In genomic region chr10:43734716-43735115, GRCh38 we compare ENCODE assay signal across 23 cellular contexts.
DNase-seq lines count a peak whose midpoint lies in the region; ATAC-seq, FAIRE-seq and TF ChIP-seq lines count a peak whose summit lies in the region.
"Had no signal": no experiment of that assay in that cellular context is flagged by ENCODE, and none has a peak within 500 bp of the region (broad histone marks: within the 10 kb centered on the region; RNA-seq: fewer than 3 reads in every experiment).

No MANE protein-coding gene starts in this region.

- no peak for TF ChIP-seq EP300 in upper lobe of left lung (IDR thresholded peaks at IDR 0.05)

- peaks cover 21% of the 10 kb centered on the region for H3K4me1 Mint-ChIP-seq in astrocyte (ENCODE audit: low read depth, unreplicated experiment)
- H3K4me1 Mint-ChIP-seq: B cell, IgD-negative memory B cell had no signal

- H3K9me3 Mint-ChIP-seq in astrocyte (ENCODE audit: unreplicated experiment), result peaks cover under 1% of the 10 kb centered on the region

- DNase-seq in AG04449 (ENCODE audit: low read depth, low spot score) (peak; percentile 10), GM23248 (peak; percentile 14), astrocyte (ENCODE audit: low read depth) (peak; percentile 15), smooth muscle cell (lab: John Stamatoyannopoulos, UW; ENCODE audit: unreplicated experiment) (no peak), upper lobe of left lung (no peak)
- DNase-seq in stimulated activated CD4-positive, alpha-beta T cell treated with anti-CD3 and anti-CD28 coated beads, Interleukin-15, amount 100 ng/mL, for 24 hours, result no peak
- DNase-seq: Calu3; CD8-positive, alpha-beta T cell; DMS79 treated with DMSO at 0.1 percent for 48 hours; EL; HCEC 1CT; KBM-7 had no signal

- FAIRE-seq in astrocyte (lab: Jason Lieb, UNC), result no peak
- FAIRE-seq: A549, GM12891, GM19239, H54 had no signal

- H3K9ac ChIP-seq in GM23248 (no peak overlapping the region), astrocyte (ENCODE audit: low read length) (no peak overlapping the region), smooth muscle cell (ENCODE audit: low read depth) (no peak overlapping the region)
- H3K9ac ChIP-seq: BLaER1 treated with 17β-estradiol and CSF1 and Interleukin-3, amounts not matched to agents 10 nM and 100 nM had no signal

- no peaks in the 10 kb centered on the region for H3K36me3 ChIP-seq in GM23248 (ENCODE audit: low read depth)
- no peaks in the 10 kb centered on the region for H3K36me3 ChIP-seq in astrocyte (ENCODE audit: insufficient read depth, low read length)
- H3K36me3 ChIP-seq in smooth muscle cell (ENCODE audit: low read depth), result no peaks in the 10 kb centered on the region
- H3K36me3 ChIP-seq in upper lobe of left lung, result no peaks in the 10 kb centered on the region

- no peak overlapping the region for H3K27ac ChIP-seq in GM23248
- H3K27ac ChIP-seq in astrocyte (ENCODE audit: low read depth, low read length), result no peak overlapping the region
- H3K27ac ChIP-seq in smooth muscle cell (ENCODE audit: low read depth), result peak overlapping the region; percentile 15
- H3K27ac ChIP-seq in upper lobe of left lung, result no peak overlapping the region
- H3K27ac ChIP-seq: 22Rv1; A549; BLaER1 treated with 17β-estradiol and CSF1 and Interleukin-3, amounts not matched to agents 10 nM and 100 nM; HL-60 had no signal

- ATAC-seq in upper lobe of left lung (ENCODE audit: low FRiP score in 2 of 2) (no peak), HG02588 (IDR thresholded peaks at IDR 0.05; ENCODE audit: unreplicated experiment) (no peak)
- ATAC-seq: A549; CD8-positive, alpha-beta T cell; GM23338 had no signal

- no peaks in the 10 kb centered on the region for H4K20me1 ChIP-seq in GM23248 (ENCODE audit: insufficient read depth)
- no peaks in the 10 kb centered on the region for H4K20me1 ChIP-seq in astrocyte (ENCODE audit: insufficient read depth, low read length)
- H4K20me1 ChIP-seq in smooth muscle cell (ENCODE audit: low read depth), result no peaks in the 10 kb centered on the region
- H4K20me1 ChIP-seq: BLaER1 treated with 17β-estradiol and CSF1 and Interleukin-3, amounts not matched to agents 10 nM and 100 nM had no signal

- no peaks in the 10 kb centered on the region for H3K9me3 ChIP-seq in GM23248 (ENCODE audit: low read depth)
- no peaks in the 10 kb centered on the region for H3K9me3 ChIP-seq in astrocyte (ENCODE audit: insufficient read depth, low read depth, low read length)
- H3K9me3 ChIP-seq in smooth muscle cell (replicated peaks; ENCODE audit: low read depth), result peaks cover 5% of the 10 kb centered on the region
- peaks cover 0 to 14% (median 3%) of the 10 kb centered on the region in 4 donors for H3K9me3 ChIP-seq in upper lobe of left lung
- H3K9me3 ChIP-seq: A549 had no signal

- no peak overlapping the region for H3K4me3 ChIP-seq in AG04449 (ENCODE audit: low read depth, low read length)
- H3K4me3 ChIP-seq in GM23248, result no peak overlapping the region
- no peak overlapping the region for H3K4me3 ChIP-seq in astrocyte (ENCODE audit: insufficient read depth, low read depth, low read length)
- no peak overlapping the region for H3K4me3 ChIP-seq in smooth muscle cell
- H3K4me3 ChIP-seq in upper lobe of left lung, result no peak overlapping the region
- H3K4me3 ChIP-seq: A549; BLaER1 treated with 17β-estradiol and CSF1 and Interleukin-3, amounts not matched to agents 10 nM and 100 nM; GM23338 had no signal

- H3F3A ChIP-seq in GM23248 (ENCODE audit: insufficient read depth) (0 out of 2 replicates have a peak, but pooled peaks cover 5% of the 10 kb centered on the region), smooth muscle cell (ENCODE audit: low read depth) (no peaks in the 10 kb centered on the region)

- H3K27me3 ChIP-seq in GM23248 (replicated peaks; ENCODE audit: insufficient read depth) (no peaks in the 10 kb centered on the region), astrocyte (ENCODE audit: insufficient read depth, low read length) (peaks cover 2% of the 10 kb centered on the region), smooth muscle cell (ENCODE audit: low read depth) (no peaks in the 10 kb centered on the region), upper lobe of left lung (no peaks in the 10 kb centered on the region)
- H3K27me3 ChIP-seq: BLaER1 treated with 17β-estradiol and CSF1 and Interleukin-3, amounts not matched to agents 10 nM and 100 nM had no signal

- H3K27me3 Mint-ChIP-seq in astrocyte (ENCODE audit: low read depth, unreplicated experiment), result peaks cover 12% of the 10 kb centered on the region

- H3K36me3 Mint-ChIP-seq in astrocyte (ENCODE audit: low read depth, unreplicated experiment), result no peaks in the 10 kb centered on the region
- H3K36me3 Mint-ChIP-seq: IgD-negative memory B cell had no signal

- POLR2A ChIA-PET in AG04449 (lab: Yijun Ruan, JAX), result no interaction called here

- no peak for TF ChIP-seq POLR2A in upper lobe of left lung (IDR thresholded peaks at IDR 0.05)

- H3K27ac Mint-ChIP-seq in astrocyte (ENCODE audit: unreplicated experiment), result peak overlapping the region; percentile 7
- H3K27ac Mint-ChIP-seq: B cell; CD8-positive, alpha-beta T cell; GM23338; IgD-negative memory B cell had no signal

- H2AFZ ChIP-seq in GM23248 (no peak overlapping the region), astrocyte (ENCODE audit: low read depth, low read length) (no peak overlapping the region), smooth muscle cell (ENCODE audit: low read depth) (no peak overlapping the region)

- CTCF ChIA-PET in AG04449 (lab: Yijun Ruan, JAX), result interaction anchor here (1.2 kb wide), 1 partner anchor 44 kb away, joined by 4 read pairs; no protein-coding TSS in a partner anchor

- no peaks in the 10 kb centered on the region for H3K9me2 ChIP-seq in GM23248 (ENCODE audit: insufficient read depth)

- in situ Hi-C loops in GM23248 (cut with MboI), result no loop called here

- no peak overlapping the region for H3K4me3 Mint-ChIP-seq in astrocyte (ENCODE audit: unreplicated experiment)
- H3K4me3 Mint-ChIP-seq: B cell; CD8-positive, alpha-beta T cell; GM23338; IgD-negative memory B cell had no signal

- H3K4me2 ChIP-seq in GM23248 (ENCODE audit: unreplicated experiment) (no peak overlapping the region), astrocyte (ENCODE audit: low read length) (no peak overlapping the region), smooth muscle cell (no peak overlapping the region)
- H3K4me2 ChIP-seq: A549, GM23338 had no signal

- H3K79me2 ChIP-seq in GM23248 (ENCODE audit: insufficient read depth) (no peaks in the 10 kb centered on the region), astrocyte (ENCODE audit: insufficient read depth, low read length) (no peaks in the 10 kb centered on the region), smooth muscle cell (ENCODE audit: low read depth) (no peaks in the 10 kb centered on the region)

- peaks cover 9% of the 10 kb centered on the region for H3K4me1 ChIP-seq in GM23248 (ENCODE audit: insufficient read depth)
- no peaks in the 10 kb centered on the region for H3K4me1 ChIP-seq in astrocyte (ENCODE audit: insufficient read depth, low read length)
- H3K4me1 ChIP-seq in smooth muscle cell (ENCODE audit: low read depth), result no peaks in the 10 kb centered on the region
- H3K4me1 ChIP-seq in upper lobe of left lung, result no peaks in the 10 kb centered on the region
- H3K4me1 ChIP-seq: A549 had no signal

- TF ChIP-seq CTCF in AG04449 (IDR thresholded peaks at IDR 0.05; ENCODE audit: insufficient read depth, low read length, missing control alignments) (no peak), astrocyte (IDR thresholded peaks at IDR 0.05; ENCODE audit: insufficient read depth, low read depth, low read length) (no peak), smooth muscle cell (IDR thresholded peaks at IDR 0.05; ENCODE audit: borderline replicate concordance, insufficient read depth, poor library complexity, severe bottlenecking) (no peak), upper lobe of left lung (IDR thresholded peaks at IDR 0.05) (no peak)

Comparison
In these comparisons a context has a peak if more than half of its experiments do, and no peak if none do; other contexts are left out.
1. DNase-seq: peak in AG04449 (single experiment), GM23248 (single experiment) and astrocyte (single experiment); none in smooth muscle cell (single experiment), stimulated activated CD4-positive, alpha-beta T cell treated with anti-CD3 and anti-CD28 coated beads, Interleukin-15, amount 100 ng/mL, for 24 hours (single experiment) and upper lobe of left lung (0 of 2).